ENCODE assay signal across 26 cellular contexts in the genomic region with DNA sequence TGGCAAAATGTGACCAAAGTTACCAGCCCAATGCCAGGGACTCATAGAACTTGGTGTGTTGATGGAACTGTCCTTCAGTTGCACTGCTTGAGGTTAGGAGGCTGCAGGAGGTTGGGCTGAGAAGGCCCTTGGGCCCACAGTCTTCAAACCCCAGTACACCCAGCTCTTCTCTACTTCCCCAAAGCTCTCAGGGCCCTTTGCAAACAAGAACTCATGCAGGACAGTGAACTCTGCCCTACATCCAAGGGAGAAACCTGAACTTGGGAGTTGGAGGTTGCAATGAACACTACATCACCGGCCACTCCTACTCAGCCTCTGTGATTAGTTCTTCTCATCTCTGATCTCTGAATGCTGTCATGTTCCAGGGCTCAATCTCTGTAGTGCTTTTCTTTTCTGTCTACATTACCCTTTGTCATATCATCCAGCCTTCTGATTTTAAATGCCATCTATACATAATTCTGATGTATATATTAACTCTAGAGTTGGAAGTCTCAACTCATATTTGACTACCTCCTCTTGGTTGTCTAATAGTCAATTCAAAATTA.
DNase-seq lines count a peak whose midpoint lies in the region; ATAC-seq, FAIRE-seq and TF ChIP-seq lines count a peak whose summit lies in the region.
"Had no signal": no experiment of that assay in that cellular context is flagged by ENCODE, and none has a peak within 500 bp of the region (broad histone marks: within the 10 kb centered on the region; RNA-seq: fewer than 3 reads in every experiment).

No MANE protein-coding gene starts in this region.

- H2AFZ ChIP-seq in OCI-LY7 (ENCODE audit: low read length) = no peak overlapping the region

- H3K9me3 ChIP-seq in small intestine (ENCODE audit: control insufficient read depth, low read depth) (no peaks in the 10 kb centered on the region), OCI-LY7 (ENCODE audit: low read length) (no peaks in the 10 kb centered on the region)
- H3K9me3 ChIP-seq: tibial artery had no signal

- H3K4me3 ChIP-seq in HL-60 (replicated peaks; ENCODE audit: insufficient read depth, low read length) (no peak overlapping the region), small intestine (ENCODE audit: low read depth in 1 of 2, low read length in 2 of 2) (no peak overlapping the region), OCI-LY7 (ENCODE audit: low read depth, low read length, poor library complexity, severe bottlenecking) (no peak overlapping the region)
- H3K4me3 ChIP-seq: skin epidermis, tibial artery had no signal

- no peaks in the 10 kb centered on the region for H3K9me3 Mint-ChIP-seq in activated CD8-positive, alpha-beta T cell treated with anti-CD3 and anti-CD28 coated beads for 36 hours
- no peaks in the 10 kb centered on the region for H3K9me3 Mint-ChIP-seq in activated CD8-positive, alpha-beta T cell treated with anti-CD3 and anti-CD28 coated beads, Interleukin-2, amount 10 ng/mL, durations not matched to agents 7 days and 5 days (ENCODE audit: insufficient read depth)
- H3K9me3 Mint-ChIP-seq: activated T-cell treated with anti-CD3 and anti-CD28 coated beads, Interleukin-2, amount 50 U/mL, for 4 hours; memory B cell had no signal

- H3K27ac ChIP-seq in HL-60 (replicated peaks) (0 out of 2 replicates have a peak overlapping the region, but pooled peaks have one; percentile 3), small intestine (ENCODE audit: low read depth in 1 of 2, low read length in 1 of 2) (no peak overlapping the region), OCI-LY7 (ENCODE audit: low read depth, low read length, poor library complexity, severe bottlenecking) (no peak overlapping the region)
- H3K27ac ChIP-seq: epithelial cell of prostate, skin epidermis, tibial artery had no signal

- H3K4me1 Mint-ChIP-seq in activated CD8-positive, alpha-beta T cell treated with anti-CD3 and anti-CD28 coated beads for 36 hours (ENCODE audit: low read depth) = peaks cover 20% of the 10 kb centered on the region
- H3K4me1 Mint-ChIP-seq in activated CD8-positive, alpha-beta T cell treated with anti-CD3 and anti-CD28 coated beads, Interleukin-2, amount 10 ng/mL, durations not matched to agents 7 days and 5 days (ENCODE audit: low read depth) = peaks cover 7% of the 10 kb centered on the region
- H3K4me1 Mint-ChIP-seq: B cell had no signal

- TF ChIP-seq CTCF in activated CD8-positive, alpha-beta T cell treated with anti-CD3 and anti-CD28 coated beads for 36 hours (IDR thresholded peaks at IDR 0.05) = no peak
- TF ChIP-seq CTCF in HL-60 (IDR thresholded peaks at IDR 0.05; ENCODE audit: insufficient read depth, low read length) = no peak
- no peak for TF ChIP-seq CTCF in OCI-LY7 (conservative IDR thresholded peaks at IDR 0.05; ENCODE audit: low read length)

- H3K4me1 ChIP-seq in small intestine (ENCODE audit: control insufficient read depth in 2 of 2, insufficient read depth in 1 of 2, low read depth in 1 of 2, low read length in 1 of 2) = no peaks in the 10 kb centered on the region
- no peaks in the 10 kb centered on the region for H3K4me1 ChIP-seq in OCI-LY7 (ENCODE audit: insufficient read depth, low read length, poor library complexity, severe bottlenecking)
- H3K4me1 ChIP-seq: tibial artery had no signal

- H4K20me1 ChIP-seq in OCI-LY7 (ENCODE audit: insufficient read depth, low read length) = no peaks in the 10 kb centered on the region

- no peak overlapping the region for H3K4me3 Mint-ChIP-seq in activated CD8-positive, alpha-beta T cell treated with anti-CD3 and anti-CD28 coated beads for 36 hours
- no peak overlapping the region for H3K4me3 Mint-ChIP-seq in activated CD8-positive, alpha-beta T cell treated with anti-CD3 and anti-CD28 coated beads, Interleukin-2, amount 10 ng/mL, durations not matched to agents 7 days and 5 days
- H3K4me3 Mint-ChIP-seq: activated naive CD8-positive, alpha-beta T cell; activated T-cell treated with anti-CD3 and anti-CD28 coated beads, Interleukin-2, amount 50 U/mL, for 4 hours; B cell; memory B cell had no signal

- CTCF ChIA-PET in activated CD8-positive, alpha-beta T cell treated with anti-CD3 and anti-CD28 coated beads for 36 hours (lab: Charles Lee) = interaction anchor here (1.5 kb wide), 2 partner anchors 13 to 23 kb away, joined by 3 to 7 read pairs; no protein-coding TSS in a partner anchor
- CTCF ChIA-PET in activated CD8-positive, alpha-beta T cell treated with anti-CD3 and anti-CD28 coated beads, Interleukin-2, amount 10 ng/mL, durations not matched to agents 7 days and 5 days (lab: Charles Lee) = interaction anchor here (1.6 kb wide), 1 partner anchor 207 kb away, joined by 4 read pairs; no protein-coding TSS in a partner anchor
- CTCF ChIA-PET in OCI-LY7 (lab: Charles Lee; ENCODE audit: unreplicated experiment) = no interaction called here

- no peaks in the 10 kb centered on the region for H3K27me3 Mint-ChIP-seq in activated CD8-positive, alpha-beta T cell treated with anti-CD3 and anti-CD28 coated beads for 36 hours
- no peaks in the 10 kb centered on the region for H3K27me3 Mint-ChIP-seq in activated CD8-positive, alpha-beta T cell treated with anti-CD3 and anti-CD28 coated beads, Interleukin-2, amount 10 ng/mL, durations not matched to agents 7 days and 5 days (ENCODE audit: low read depth)
- H3K27me3 Mint-ChIP-seq: activated naive CD8-positive, alpha-beta T cell had no signal

- H3K9me2 ChIP-seq in OCI-LY7 (ENCODE audit: insufficient read depth, low read length) = no peaks in the 10 kb centered on the region

- no peaks in the 10 kb centered on the region for H3K79me2 ChIP-seq in OCI-LY7 (ENCODE audit: insufficient read depth, low read depth, low read length)

- H3K36me3 Mint-ChIP-seq in activated CD8-positive, alpha-beta T cell treated with anti-CD3 and anti-CD28 coated beads for 36 hours (ENCODE audit: low read depth) = no peaks in the 10 kb centered on the region
- H3K36me3 Mint-ChIP-seq in activated CD8-positive, alpha-beta T cell treated with anti-CD3 and anti-CD28 coated beads, Interleukin-2, amount 10 ng/mL, durations not matched to agents 7 days and 5 days (ENCODE audit: low read depth) = no peaks in the 10 kb centered on the region
- H3K36me3 Mint-ChIP-seq: activated naive CD8-positive, alpha-beta T cell; memory B cell had no signal

- no peak overlapping the region for H3K4me2 ChIP-seq in OCI-LY7 (ENCODE audit: low read length)

- DNase-seq in activated CD8-positive, alpha-beta T cell treated with anti-CD3 and anti-CD28 coated beads for 36 hours = no peak
- DNase-seq in activated CD8-positive, alpha-beta T cell treated with anti-CD3 and anti-CD28 coated beads, Interleukin-2, amount 10 ng/mL, durations not matched to agents 7 days and 5 days = no peak
- DNase-seq in HL-60 (ENCODE audit: low read depth in 1 of 2, low spot score in 1 of 2) = peak in 1 of 2 experiments; percentile 38
- peak; percentile 57 for DNase-seq in OCI-M1 (lab: John Stamatoyannopoulos, UW)
- peak; percentile 70 for DNase-seq in small intestine
- no peak for DNase-seq in OCI-LY7 (ENCODE audit: low spot score)
- DNase-seq in DMS53 treated with DMSO at 0.1 percent for 48 hours (lab: John Stamatoyannopoulos, UW; ENCODE audit: unreplicated experiment) = no peak
- DNase-seq: activated CD4-positive, alpha-beta T cell treated with anti-CD3 and anti-CD28 coated beads, Interleukin-2, amount 50 U/mL, for 4 hours; activated T-cell treated with anti-CD3 and anti-CD28 coated beads, Interleukin-2, amount 50 U/mL, for 4 hours; cerebellar nuclear complex; DMS79; head of caudate nucleus; KBM-7; NCI-H187 treated with DMSO at 0.1 percent for 48 hours; NCI-H69; stimulated activated naive CD4-positive, alpha-beta T cell treated with Interleukin-2 at 50 U/mL for 16 hours; tibial artery had no signal

- FAIRE-seq in small intestine (lab: Jason Lieb, UNC) = no peak
- FAIRE-seq: A204.1, GM12892 had no signal

- BruUV-seq in OCI-LY7 (replicated peaks; lab: Mats Ljungman, UMichigan) = no TSS peak

- 60 to 80% (median 64%) methylated on average over 1 of the region's 1 CpG for WGBS in small intestine, 3 donors

- POLR2A ChIA-PET in activated CD8-positive, alpha-beta T cell treated with anti-CD3 and anti-CD28 coated beads for 36 hours (lab: Charles Lee) = no interaction called here
- POLR2A ChIA-PET in activated CD8-positive, alpha-beta T cell treated with anti-CD3 and anti-CD28 coated beads, Interleukin-2, amount 10 ng/mL, durations not matched to agents 7 days and 5 days (lab: Charles Lee) = no interaction called here
- POLR2A ChIA-PET in OCI-LY7 (lab: Charles Lee) = interaction anchor here (1.2 kb wide), 1 partner anchor 19 kb away, joined by 4 read pairs; no protein-coding TSS in a partner anchor

- intact Hi-C loops in activated CD8-positive, alpha-beta T cell treated with anti-CD3 and anti-CD28 coated beads for 36 hours (cut with micrococcal nuclease) = no loop called here
- intact Hi-C loops in OCI-LY7 (cut with micrococcal nuclease; ENCODE audit: unreplicated experiment) = no loop called here

- ATAC-seq in activated CD8-positive, alpha-beta T cell treated with anti-CD3 and anti-CD28 coated beads for 36 hours = peak; percentile 34
- ATAC-seq in activated CD8-positive, alpha-beta T cell treated with anti-CD3 and anti-CD28 coated beads, Interleukin-2, amount 10 ng/mL, durations not matched to agents 7 days and 5 days = no peak
- no peak for ATAC-seq in HG03442 (IDR thresholded peaks at IDR 0.05; ENCODE audit: unreplicated experiment)

- H3K27me3 ChIP-seq in HL-60 (ENCODE audit: insufficient read depth, poor library complexity, severe bottlenecking) (no peaks in the 10 kb centered on the region), small intestine (ENCODE audit: control insufficient read depth in 2 of 2, insufficient read depth in 2 of 2, low read length in 2 of 2) (no peaks in the 10 kb centered on the region)
- H3K27me3 ChIP-seq: tibial artery had no signal

- H3K27ac Mint-ChIP-seq in activated CD8-positive, alpha-beta T cell treated with anti-CD3 and anti-CD28 coated beads for 36 hours = peak overlapping the region; percentile 22
- H3K27ac Mint-ChIP-seq in activated CD8-positive, alpha-beta T cell treated with anti-CD3 and anti-CD28 coated beads, Interleukin-2, amount 10 ng/mL, durations not matched to agents 7 days and 5 days = no peak overlapping the region
- H3K27ac Mint-ChIP-seq: activated naive CD8-positive, alpha-beta T cell; B cell; memory B cell; T-helper 1 cell treated with Interleukin-12 subunit alpha and Interleukin-12 subunit beta and Interleukin-4 antibody, amounts not matched to agents 30 μg/mL and 1 μg/mL, for 36 hours had no signal

- no peaks in the 10 kb centered on the region for H3K36me3 ChIP-seq in small intestine (ENCODE audit: control insufficient read depth in 2 of 2, insufficient read depth in 2 of 2, low read length in 2 of 2)
- no peaks in the 10 kb centered on the region for H3K36me3 ChIP-seq in OCI-LY7 (ENCODE audit: insufficient read depth, low read length)
- H3K36me3 ChIP-seq: tibial artery had no signal

Comparison
In these comparisons a context has a peak if more than half of its experiments do, and no peak if none do; other contexts are left out.
1. DNase-seq: peak in OCI-M1 (single experiment) and small intestine (single experiment); none in activated CD8-positive, alpha-beta T cell treated with anti-CD3 and anti-CD28 coated beads for 36 hours (single experiment), activated CD8-positive, alpha-beta T cell treated with anti-CD3 and anti-CD28 coated beads, Interleukin-2, amount 10 ng/mL, durations not matched to agents 7 days and 5 days (single experiment), OCI-LY7 (single experiment) and DMS53 treated with DMSO at 0.1 percent for 48 hours (single experiment).